Comparison of ENCODE assay signal across 9 cellular contexts in the genomic region with DNA sequence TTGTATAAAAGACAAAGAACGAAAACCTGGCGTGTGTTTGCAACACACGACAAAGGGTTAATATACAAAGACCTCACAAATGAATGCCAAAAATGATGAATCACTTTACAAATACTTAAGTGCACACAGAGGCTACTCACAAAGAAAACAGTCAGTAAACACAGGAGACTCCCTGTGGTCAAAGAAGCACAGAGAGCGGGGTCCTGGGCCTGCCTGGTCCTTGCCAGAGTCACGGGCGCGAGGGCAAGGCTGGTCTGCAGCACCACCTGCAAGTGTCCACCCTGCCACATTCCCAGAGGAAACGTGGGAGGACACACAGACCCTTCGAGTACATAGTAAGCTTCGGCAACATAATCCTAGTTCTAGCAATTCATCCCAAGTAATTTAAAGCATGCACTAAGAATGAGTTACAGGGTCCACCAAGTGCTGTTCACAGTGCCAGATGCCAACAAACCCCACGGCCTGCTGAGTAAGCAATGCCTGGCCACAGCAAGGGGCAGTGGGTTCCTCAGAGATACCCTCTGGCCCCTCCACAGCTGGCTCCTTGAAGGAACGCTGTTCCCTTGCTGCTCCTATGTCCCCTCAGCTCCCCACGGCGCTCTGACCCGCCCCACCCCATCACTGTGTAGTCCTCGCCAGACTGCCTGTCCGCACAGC. TPM values are rescaled to one million over a fixed set of nuclear protein-coding genes. Genes with fewer than 3 reads are reported as not detected.
DNase-seq lines count a peak whose midpoint lies in the region; ATAC-seq and TF ChIP-seq lines count a peak whose summit lies in the region.
"Had no signal": no experiment of that assay in that cellular context is flagged by ENCODE, and none has a peak within 500 bp of the region (broad histone marks: within the 10 kb centered on the region; RNA-seq: fewer than 3 reads in every experiment).

No MANE protein-coding gene starts in this region.

- H3K27ac ChIP-seq in thoracic aorta = peak overlapping the region; percentile 71 to 83

- peaks cover 5% of the 10 kb centered on the region for H3K36me3 ChIP-seq in thoracic aorta

- H3K9me3 ChIP-seq in thoracic aorta = no peaks in the 10 kb centered on the region

- H3K4me1 ChIP-seq in thoracic aorta (ENCODE audit: control insufficient read depth in 1 of 2, low read depth in 2 of 2) = peaks cover 23 to 30% of the 10 kb centered on the region in 2 donors

- ATAC-seq in thoracic aorta (ENCODE audit: insufficient number of reproducible peaks, low FRiP score, low read depth) (no peak), HG02610 (IDR thresholded peaks at IDR 0.05; ENCODE audit: unreplicated experiment) (no peak), HG03442 (IDR thresholded peaks at IDR 0.05; ENCODE audit: unreplicated experiment) (no peak)
- ATAC-seq: K562 had no signal

- H3K27me3 ChIP-seq in thoracic aorta (replicated peaks; ENCODE audit: insufficient read depth) = no peaks in the 10 kb centered on the region

- no peak for TF ChIP-seq CTCF in thoracic aorta (IDR thresholded peaks at IDR 0.05)

- peak; percentile 12 for DNase-seq in NCI-H446 treated with DMSO at 0.1 percent for 48 hours (lab: John Stamatoyannopoulos, UW)
- DNase-seq in NCI-H446 (lab: John Stamatoyannopoulos, UW) = no peak
- DNase-seq in SW480 (ENCODE audit: low spot score) = peak; percentile 28
- peak; percentile 52 for DNase-seq in glomerular endothelial cell (ENCODE audit: extremely low read depth, low read depth, low spot score)
- DNase-seq in thoracic aorta (ENCODE audit: low spot score) = no peak
- DNase-seq in NK-92 (lab: John Stamatoyannopoulos, UW; ENCODE audit: unreplicated experiment) = no peak

- H3K4me3 ChIP-seq in thoracic aorta = peak overlapping the region; percentile 12
- H3K4me3 ChIP-seq: K562 had no signal

RNA-seq across cellular contexts. Expression of a gene that starts 24.6 kb away (rescaled TPM):
- total RNA-seq in glomerular endothelial cell = 44.2 and 50.8 TPM in 2 replicates
- 10 to 100 TPM; 43.2 to 57.9 TPM for total RNA-seq in thoracic aorta

RNA-seq across cellular contexts. Expression of a gene that starts 48.6 kb away (rescaled TPM):
- total RNA-seq in glomerular endothelial cell (0.29 and 0.64 TPM in 2 replicates), thoracic aorta (1 to 10 TPM; 4.2 to 9.2 TPM)
- total RNA-seq: K562 had no signal

Comparison
In these comparisons a context has a peak if more than half of its experiments do, and no peak if none do; other contexts are left out.
1. DNase-seq: peak in NCI-H446 treated with DMSO at 0.1 percent for 48 hours (single experiment), SW480 (single experiment) and glomerular endothelial cell (single experiment); none in NCI-H446 (0 of 2), thoracic aorta (single experiment) and NK-92 (single experiment).